In the genomic region with DNA sequence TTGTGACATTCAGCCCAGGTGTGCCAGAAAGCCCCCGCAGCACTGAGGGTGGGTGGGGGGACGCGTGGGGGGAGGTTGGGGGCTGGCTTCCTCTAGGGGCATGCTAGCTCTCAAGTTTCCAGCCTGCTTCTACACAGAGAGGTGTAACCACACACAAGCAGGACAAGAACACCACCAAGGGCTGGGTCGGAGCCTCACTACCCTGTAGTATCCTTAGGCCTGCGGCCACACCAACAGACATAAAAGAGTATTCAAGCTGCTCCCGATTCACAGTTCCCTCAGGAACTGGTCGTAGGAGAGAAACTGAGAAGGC, we compare ENCODE assay signal across 11 cellular contexts. TPM values are rescaled to one million over a fixed set of nuclear protein-coding genes. Genes with fewer than 3 reads are reported as not detected.
DNase-seq lines count a peak whose midpoint lies in the region; ATAC-seq and TF ChIP-seq lines count a peak whose summit lies in the region.
"Had no signal": no experiment of that assay in that cellular context is flagged by ENCODE, and none has a peak within 500 bp of the region (broad histone marks: within the 10 kb centered on the region; RNA-seq: fewer than 3 reads in every experiment).

No MANE protein-coding gene starts in this region.

- no peak for TF ChIP-seq POLR2A in thyroid gland (IDR thresholded peaks at IDR 0.05)

- peak overlapping the region; percentile 69 for H3K4me3 Mint-ChIP-seq in activated naive CD4-positive, alpha-beta T cell treated with anti-CD3 and anti-CD28 coated beads, Interleukin-2, amount 10 ng/mL, durations not matched to agents 7 days and 5 days

- peaks cover 20% of the 10 kb centered on the region for H3K4me1 Mint-ChIP-seq in activated naive CD4-positive, alpha-beta T cell treated with anti-CD3 and anti-CD28 coated beads, Interleukin-2, amount 10 ng/mL, durations not matched to agents 7 days and 5 days

- H3K4me3 ChIP-seq in adipocyte (ENCODE audit: low read length) (peak overlapping the region; percentile 86), iPS-20b (ENCODE audit: low read length) (peak overlapping the region; percentile 78), thyroid gland (replicated peaks in 1 of 3) (no peak overlapping the region)

- H3K9me3 Mint-ChIP-seq in activated naive CD4-positive, alpha-beta T cell treated with anti-CD3 and anti-CD28 coated beads, Interleukin-2, amount 10 ng/mL, durations not matched to agents 7 days and 5 days = no peaks in the 10 kb centered on the region

- H3K9me3 ChIP-seq in adipocyte (ENCODE audit: control insufficient read depth, low read length) (no peaks in the 10 kb centered on the region), iPS-20b (ENCODE audit: insufficient read depth, low read depth, low read length) (no peaks in the 10 kb centered on the region), thyroid gland (no peaks in the 10 kb centered on the region)

- H3K27ac Mint-ChIP-seq in activated naive CD4-positive, alpha-beta T cell treated with anti-CD3 and anti-CD28 coated beads, Interleukin-2, amount 10 ng/mL, durations not matched to agents 7 days and 5 days = no peak overlapping the region

- H3K27me3 Mint-ChIP-seq in activated naive CD4-positive, alpha-beta T cell treated with anti-CD3 and anti-CD28 coated beads, Interleukin-2, amount 10 ng/mL, durations not matched to agents 7 days and 5 days = peaks cover 36% of the 10 kb centered on the region

- intact Hi-C loops in thyroid gland (cut with DNase I) = loop anchor here (10.0 kb wide), 1 partner anchor 48 kb away; no protein-coding TSS in a partner anchor

- ATAC-seq in HG02642 (IDR thresholded peaks at IDR 0.05; ENCODE audit: poor library complexity, unreplicated experiment) = no peak

- H3K27ac ChIP-seq in iPS-20b (ENCODE audit: low read length) = peak overlapping the region; percentile 66
- peak overlapping the region; percentile 5 to 95 (median 17) for H3K27ac ChIP-seq in thyroid gland

- no peak for TF ChIP-seq CTCF in thyroid gland (IDR thresholded peaks at IDR 0.05)

- CTCF ChIA-PET in activated naive CD4-positive, alpha-beta T cell treated with anti-CD3 and anti-CD28 coated beads, Interleukin-2, amount 10 ng/mL, durations not matched to agents 7 days and 5 days (lab: Charles Lee) = no interaction called here

- H3K27me3 ChIP-seq in adipocyte (replicated peaks; ENCODE audit: control insufficient read depth, insufficient read depth, low read length) (no peaks in the 10 kb centered on the region), iPS-20b (ENCODE audit: insufficient read depth, low read length) (peaks cover 14% of the 10 kb centered on the region; the same call in 1 of the 2 replicates), thyroid gland (no peaks in the 10 kb centered on the region)

- H3K9ac ChIP-seq in adipocyte (ENCODE audit: low read length) = no peak overlapping the region
- peak overlapping the region; percentile 77; the same call in 1 of the 2 replicates for H3K9ac ChIP-seq in iPS-20b (ENCODE audit: low read depth, low read length)

- peaks cover 13% of the 10 kb centered on the region for H3K36me3 Mint-ChIP-seq in activated naive CD4-positive, alpha-beta T cell treated with anti-CD3 and anti-CD28 coated beads, Interleukin-2, amount 10 ng/mL, durations not matched to agents 7 days and 5 days

- WGBS in thyroid gland, 2 donors = 53 to 65% methylated on average over 7 of the region's 7 CpGs

- H3K36me3 ChIP-seq in adipocyte (ENCODE audit: control insufficient read depth, insufficient read depth, low read length, severe bottlenecking) (peaks cover 8% of the 10 kb centered on the region), iPS-20b (ENCODE audit: insufficient read depth, low read depth, low read length) (peaks cover 16% of the 10 kb centered on the region; the same call in 1 of the 2 replicates), thyroid gland (no peaks in the 10 kb centered on the region)

- peaks cover 30% of the 10 kb centered on the region for H3K4me1 ChIP-seq in adipocyte (ENCODE audit: control insufficient read depth, insufficient read depth, low read length)
- peaks cover 8% of the 10 kb centered on the region; the same call in 1 of the 2 replicates for H3K4me1 ChIP-seq in iPS-20b (ENCODE audit: insufficient read depth, low read length)
- H3K4me1 ChIP-seq in thyroid gland = peaks cover 7 to 12% of the 10 kb centered on the region in 2 donors

- no peak for DNase-seq in activated naive CD4-positive, alpha-beta T cell treated with anti-CD3 and anti-CD28 coated beads, Interleukin-2, amount 10 ng/mL, durations not matched to agents 7 days and 5 days
- DNase-seq in activated naive CD4-positive, alpha-beta T cell treated with Interleukin-2 at 50 U/mL for 16 hours = no peak
- no peak for DNase-seq in adipocyte (ENCODE audit: low read depth)
- DNase-seq in thyroid gland = no peak
- DNase-seq in effector CD8-positive, alpha-beta T cell (lab: John Stamatoyannopoulos, UW) = no peak
- DNase-seq in stimulated activated CD4-positive, alpha-beta T cell treated with anti-CD3 and anti-CD28 coated beads, Interleukin-12 subunit alpha, Interleukin-12 subunit beta, amount 100 ng/mL, for 4 hours = no peak
- DNase-seq: activated CD8-positive, alpha-beta memory T cell treated with anti-CD3 and anti-CD28 coated beads, Interleukin-2, amount 50 U/mL, for 48 hours; KBM-7; kidney glomerular epithelial cell had no signal

RNA-seq across cellular contexts. Expression of a gene that starts 1.8 kb away (rescaled TPM):
- 10 to 100 TPM; 10.8 to 17.6 (median 14.2) TPM for total RNA-seq in thyroid gland

Comparison
In these comparisons a context has a peak if more than half of its experiments do, and no peak if none do; other contexts are left out.
1. H3K4me3 ChIP-seq: peak in adipocyte (single experiment) and iPS-20b (single experiment); none in thyroid gland (0 of 3).